In the genomic region with DNA sequence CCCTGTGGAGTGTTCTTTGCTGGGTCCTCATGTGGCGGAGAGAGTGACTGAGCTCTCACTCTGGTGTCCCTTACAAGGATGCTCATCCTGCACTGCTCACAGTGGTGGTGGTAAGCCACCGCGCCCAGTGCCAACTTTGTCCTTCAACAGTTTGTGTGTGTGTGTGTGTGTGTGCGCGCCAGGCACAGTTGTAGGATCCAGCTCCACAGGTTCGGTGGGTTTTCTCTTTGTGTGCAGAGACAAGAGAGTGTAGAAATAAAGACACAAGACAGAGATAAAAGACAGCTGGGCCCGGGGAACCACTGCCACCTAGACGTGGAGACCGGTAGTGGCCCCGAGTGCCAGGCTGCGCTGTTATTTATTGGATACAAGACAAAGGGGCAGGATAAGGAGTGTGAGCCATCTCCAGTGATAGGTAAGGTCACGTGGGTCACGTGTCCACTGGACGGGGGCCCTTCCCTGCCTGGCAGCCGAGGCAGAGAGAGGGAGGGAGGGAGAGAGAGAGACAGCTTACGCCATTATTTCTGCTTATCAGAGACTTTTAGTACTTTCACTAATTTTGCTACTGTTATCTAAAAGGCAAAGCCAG, we compare ENCODE assay signal across 8 cellular contexts. TPM values are rescaled to one million over a fixed set of nuclear protein-coding genes. Genes with fewer than 3 reads are reported as not detected.
DNase-seq lines count a peak whose midpoint lies in the region; TF ChIP-seq lines count a peak whose summit lies in the region.
"Not testable (repeated sequence)": the region's sequence is repeated elsewhere in the genome, so short reads cannot be mapped to it uniquely, and the experiment has no call there.

No MANE protein-coding gene starts in this region.

- H3K27me3 ChIP-seq in ectodermal cell (ENCODE audit: control insufficient read depth, insufficient read depth, low read length, poor library complexity, severe bottlenecking); skeletal muscle tissue (ENCODE audit: control insufficient read depth in 3 of 3, insufficient read depth in 3 of 3, low read length in 3 of 3); vagina: not testable (repeated sequence)

- not testable (repeated sequence) for H3K36me3 ChIP-seq in ectodermal cell (ENCODE audit: control insufficient read depth, insufficient read depth, low read length); skeletal muscle tissue (ENCODE audit: control insufficient read depth in 3 of 3, insufficient read depth in 3 of 3, low read length in 3 of 3); vagina

- TF ChIP-seq POLR2A in vagina (IDR thresholded peaks at IDR 0.05), result not testable (repeated sequence)

- intact Hi-C loops in vagina (cut with DNase I), result not testable (repeated sequence)

- H3K27ac ChIP-seq in ectodermal cell (ENCODE audit: insufficient read depth, low read depth, low read length, poor library complexity, severe bottlenecking), result peak overlapping the region; percentile 16
- H3K27ac ChIP-seq in skeletal muscle tissue (ENCODE audit: low read depth, low read length), result peak overlapping the region; percentile 82
- H3K27ac ChIP-seq in vagina, result peak overlapping the region; percentile 81

- not testable (repeated sequence) for H3K4me1 ChIP-seq in ectodermal cell (ENCODE audit: control insufficient read depth, insufficient read depth, low read length)
- H3K4me1 ChIP-seq in skeletal muscle tissue (ENCODE audit: control insufficient read depth in 3 of 3, insufficient read depth in 3 of 3, low read length in 3 of 3), result peaks cover 0 to 21% (median 15%) of the 10 kb centered on the region in 3 donors
- H3K4me1 ChIP-seq in vagina, result peaks cover 12% of the 10 kb centered on the region

- peak overlapping the region in 1 of 3 donors; percentile 66 for H3K9ac ChIP-seq in skeletal muscle tissue (ENCODE audit: low read depth in 1 of 3, low read length in 3 of 3)

- 49 to 50% methylated on average over 15 of the region's 16 CpGs for whole genome bisulfite sequencing in ectodermal cell, 2 experiments

- H3K9me3 ChIP-seq in ectodermal cell (ENCODE audit: control insufficient read depth, low read length); skeletal muscle tissue (ENCODE audit: control insufficient read depth in 3 of 3, low read length in 3 of 3); vagina: not testable (repeated sequence)

- DNase-seq in GM12864 (ENCODE audit: low read depth); vagina (ENCODE audit: extremely low spot score in 2 of 2): not testable (repeated sequence)
- DNase-seq in NCI-H1436 (lab: John Stamatoyannopoulos, UW) (peak; percentile 59), SHP77 treated with DMSO at 0.1 percent for 48 hours (lab: John Stamatoyannopoulos, UW) (peak; percentile 65), activated T-cell treated with anti-CD3 and anti-CD28 coated beads for 24 hours (ENCODE audit: low read depth) (peak; percentile 61), kidney tubule cell (ENCODE audit: low spot score) (peak; percentile 86)

- H3K4me3 ChIP-seq in GM12864 (ENCODE audit: low read depth, low read length); ectodermal cell (ENCODE audit: insufficient read depth, low read depth, low read length): not testable (repeated sequence)
- H3K4me3 ChIP-seq in skeletal muscle tissue (ENCODE audit: low read length in 3 of 3) (peak overlapping the region in 1 of 3 donors; percentile 45), vagina (peak overlapping the region in 1 of 2 donors; percentile 15)

- peak; percentile 63 for TF ChIP-seq CTCF in GM12864 (IDR thresholded peaks at IDR 0.05; ENCODE audit: low read depth, low read length, missing control alignments)
- TF ChIP-seq CTCF in vagina (IDR thresholded peaks at IDR 0.05), result peak; percentile 33 to 61 (median 33)

RNA-seq across cellular contexts. Expression of a gene that starts 7.1 kb away (rescaled TPM):
- polyA plus RNA-seq in ectodermal cell (2013, experiment 1 of 4), result 43.1 TPM
- polyA plus RNA-seq in ectodermal cell (2013, experiment 2 of 4), result 44.7 TPM
- polyA plus RNA-seq in ectodermal cell (2013, experiment 3 of 4), result 27.0 TPM
- 29.8 TPM for polyA plus RNA-seq in ectodermal cell (2013, experiment 4 of 4)
- total RNA-seq in skeletal muscle tissue (6.8 TPM), vagina (21.9 TPM)

RNA-seq across cellular contexts. Expression of a gene that starts 33.3 kb away (rescaled TPM):
- polyA plus RNA-seq in ectodermal cell (2013, experiment 1 of 4), result 31.9 TPM
- polyA plus RNA-seq in ectodermal cell (2013, experiment 2 of 4), result 40.0 TPM
- polyA plus RNA-seq in ectodermal cell (2013, experiment 3 of 4), result 24.4 TPM
- 25.9 TPM for polyA plus RNA-seq in ectodermal cell (2013, experiment 4 of 4)
- 16.7 TPM for total RNA-seq in skeletal muscle tissue
- 17.7 TPM for total RNA-seq in vagina

RNA-seq across cellular contexts. Expression of a gene that starts 35.6 kb away (rescaled TPM):
- 11.1 TPM for polyA plus RNA-seq in ectodermal cell (2013, experiment 1 of 4)
- 11.7 TPM for polyA plus RNA-seq in ectodermal cell (2013, experiment 2 of 4)
- polyA plus RNA-seq in ectodermal cell (2013, experiment 3 of 4), result 9.7 TPM
- polyA plus RNA-seq in ectodermal cell (2013, experiment 4 of 4), result 13.0 TPM
- total RNA-seq in skeletal muscle tissue (2.1 TPM), vagina (3.9 TPM)

RNA-seq across cellular contexts. Expression of a gene that starts 55.4 kb away (rescaled TPM):
- polyA plus RNA-seq in ectodermal cell (2013, experiment 1 of 4), result 0.96 TPM
- polyA plus RNA-seq in ectodermal cell (2013, experiment 2 of 4), result 1.0 TPM
- 0.21 TPM for polyA plus RNA-seq in ectodermal cell (2013, experiment 3 of 4)
- 1.1 TPM for polyA plus RNA-seq in ectodermal cell (2013, experiment 4 of 4)
- not detected for total RNA-seq in skeletal muscle tissue
- not detected for total RNA-seq in vagina

Comparison
In these comparisons a context has a peak if more than half of its experiments do, and no peak if none do; other contexts are left out.
1. H3K27ac ChIP-seq: peak in every context shown above with its lines; median percentile 82 in skeletal muscle tissue; 81 in vagina; 16 in ectodermal cell.